Comparison of ENCODE assay signal across 25 cellular contexts in the genomic region with DNA sequence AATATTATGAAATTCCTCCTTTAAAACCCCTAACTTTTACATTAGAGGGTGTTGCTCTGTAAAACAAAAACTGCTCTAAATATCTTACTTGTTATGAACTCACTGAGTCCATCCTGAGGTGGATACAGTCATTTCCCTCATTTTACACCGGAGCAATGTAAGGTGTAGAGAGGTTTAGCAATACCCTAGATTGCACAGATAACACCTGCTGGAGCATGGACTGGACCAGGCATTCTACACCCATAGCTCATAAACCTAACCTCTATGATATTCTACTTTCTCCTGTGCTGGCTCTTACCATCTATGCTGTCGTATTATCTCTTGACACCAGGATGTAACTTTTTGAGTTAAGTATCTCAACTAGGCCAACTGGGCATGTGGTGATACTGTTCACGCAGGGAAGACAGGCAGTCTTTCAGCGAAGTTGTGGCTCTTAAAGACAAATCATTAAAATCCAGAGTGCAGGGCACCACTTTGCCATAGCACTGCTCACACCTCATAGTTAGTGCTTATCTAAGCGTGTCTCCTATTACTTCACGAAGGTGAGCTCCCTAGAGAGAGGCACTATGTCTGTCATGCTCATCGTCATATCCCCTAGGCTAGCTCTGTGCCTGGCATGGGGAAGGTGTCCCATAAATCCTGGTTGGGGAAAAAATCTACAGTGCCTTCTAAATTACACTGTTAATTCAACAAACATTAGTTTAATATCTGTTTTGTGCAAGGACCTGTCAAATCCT.
DNase-seq lines count a peak whose midpoint lies in the region; ATAC-seq, FAIRE-seq and TF ChIP-seq lines count a peak whose summit lies in the region.
"Had no signal": no experiment of that assay in that cellular context is flagged by ENCODE, and none has a peak within 500 bp of the region (broad histone marks: within the 10 kb centered on the region; RNA-seq: fewer than 3 reads in every experiment).

No MANE protein-coding gene starts in this region.

- CTCF ChIA-PET in HepG2 (lab: Yijun Ruan, JAX; ENCODE audit: low intra/inter-chr PET ratio, low total read pairs) (no interaction called here), GM12878 (lab: Yijun Ruan, JAX) (interaction anchor here (0.9 kb wide), 1 partner anchor 707 kb away, joined by 3 read pairs; no protein-coding TSS in a partner anchor)
- CTCF ChIA-PET in activated CD4-positive, alpha-beta memory T cell treated with anti-CD3 and anti-CD28 coated beads for 36 hours (lab: Charles Lee): no interaction called here

- POLR2A ChIA-PET in HepG2 (lab: Yijun Ruan, JAX) (no interaction called here), GM12878 (lab: Charles Lee) (interaction anchor here (1.0 kb wide), 1 partner anchor 13 kb away, joined by 5 read pairs; no protein-coding TSS in a partner anchor)
- POLR2A ChIA-PET in activated CD4-positive, alpha-beta memory T cell treated with anti-CD3 and anti-CD28 coated beads for 36 hours (lab: Charles Lee): no interaction called here

- TF ChIP-seq POLR2A in HepG2 (IDR thresholded peaks at IDR 0.05; ENCODE audit: insufficient read depth in 1 of 2, low read depth in 2 of 2, low read length in 2 of 2): no peak
- no peak for TF ChIP-seq POLR2A in right lobe of liver (IDR thresholded peaks at IDR 0.05)
- no peak for TF ChIP-seq POLR2A in GM12878 (IDR thresholded peaks at IDR 0.05; ENCODE audit: low read depth, low read length)
- no peak for TF ChIP-seq POLR2A in erythroblast (IDR thresholded peaks at IDR 0.05; ENCODE audit: low read length)

- in situ Hi-C loops in HepG2 (cut with HindIII; ENCODE audit: extremely low pct_ligation_motif_present, low pct_unique_long_range_greater_than_20kb): no loop called here
- in situ Hi-C loops in GM12878 (cut with MboI): no loop called here

- H3K4ac ChIP-seq in mesenchymal stem cell (ENCODE audit: low read depth in 1 of 2, low read length in 2 of 2): no peak overlapping the region

- peaks cover 2% of the 10 kb centered on the region for H3K79me1 ChIP-seq in mesenchymal stem cell (replicated peaks; ENCODE audit: low read length, poor library complexity, severe bottlenecking)

- no peak overlapping the region for H4K8ac ChIP-seq in mesenchymal stem cell (ENCODE audit: low read length)

- no peak overlapping the region for H4K91ac ChIP-seq in mesenchymal stem cell (ENCODE audit: low read length)

- no peak overlapping the region for H3K4me3 Mint-ChIP-seq in activated CD4-positive, alpha-beta memory T cell treated with anti-CD3 and anti-CD28 coated beads for 36 hours
- H3K4me3 Mint-ChIP-seq: B cell; CD4-positive, alpha-beta T cell; CD8-positive, alpha-beta T cell had no signal

- H3K9me3 ChIP-seq in HepG2 (ENCODE audit: low read length) (no peaks in the 10 kb centered on the region), right lobe of liver (no peaks in the 10 kb centered on the region), GM12878 (replicated peaks; ENCODE audit: control insufficient read depth, insufficient read depth, low read length) (no peaks in the 10 kb centered on the region; the same call in 2 of the 3 replicates), mesenchymal stem cell (ENCODE audit: control insufficient read depth, low read length) (no peaks in the 10 kb centered on the region)
- H3K9me3 ChIP-seq: A549; BLaER1 treated with 17β-estradiol and CSF1 and Interleukin-3, amounts not matched to agents 10 nM and 100 nM had no signal

- H3K27ac Mint-ChIP-seq in activated CD4-positive, alpha-beta memory T cell treated with anti-CD3 and anti-CD28 coated beads for 36 hours: no peak overlapping the region
- H3K27ac Mint-ChIP-seq: B cell; CD4-positive, alpha-beta T cell; CD8-positive, alpha-beta T cell had no signal

- H2AFZ ChIP-seq in HepG2 (ENCODE audit: low read length) (no peak overlapping the region), GM12878 (ENCODE audit: control insufficient read depth, low read depth, low read length) (no peak overlapping the region), mesenchymal stem cell (ENCODE audit: low read depth, low read length) (no peak overlapping the region)

- no peaks in the 10 kb centered on the region for H3K9me3 Mint-ChIP-seq in activated CD4-positive, alpha-beta memory T cell treated with anti-CD3 and anti-CD28 coated beads for 36 hours
- H3K9me3 Mint-ChIP-seq: CD4-positive, alpha-beta T cell; CD8-positive, alpha-beta T cell had no signal

- RAD21 ChIA-PET in GM12878 (lab: Charles Lee; ENCODE audit: unreplicated experiment): interaction anchor here (0.5 to 1.3 kb wide), 3 partner anchors 97 to 646 kb away, joined by 3 to 5 read pairs (median 3); no protein-coding TSS in a partner anchor

- 98% methylated on average over 7 of the region's 7 CpGs for WGBS in HepG2 (ENCODE audit: low lambda C conversion rate)
- whole genome bisulfite sequencing in right lobe of liver (ENCODE audit: insufficient coverage, low coverage, low lambda C conversion rate, missing lambda C conversion rate): 95% methylated on average over 7 of the region's 7 CpGs
- 78% methylated on average over 7 of the region's 7 CpGs for WGBS in GM12878 (ENCODE audit: insufficient coverage, insufficient replicate concordance, low lambda C conversion rate, missing lambda C conversion rate)
- 98% methylated on average over 5 of the region's 7 CpGs for WGBS in mesenchymal stem cell

- no peak for ATAC-seq in HepG2
- no peak for ATAC-seq in right lobe of liver
- ATAC-seq in GM12878: peak; percentile 50; the same call in 2 of the 3 replicates
- ATAC-seq in esophagus mucosa: no peak
- ATAC-seq: A549; CD8-positive, alpha-beta T cell had no signal

- TF ChIP-seq CTCF in HepG2 (CRISPR knock-in tag; IDR thresholded peaks at IDR 0.05): no peak
- no peak for TF ChIP-seq CTCF in right lobe of liver (IDR thresholded peaks at IDR 0.05)
- no peak for TF ChIP-seq CTCF in GM12878 (IDR thresholded peaks at IDR 0.05 in 2 of 3, conservative IDR thresholded peaks at IDR 0.05 in 1 of 3; ENCODE audit: control insufficient read depth in 2 of 3, extremely low read depth in 1 of 3, insufficient read depth in 1 of 3, low read depth in 3 of 3, low read length in 3 of 3)

- H3K4me1 Mint-ChIP-seq in activated CD4-positive, alpha-beta memory T cell treated with anti-CD3 and anti-CD28 coated beads for 36 hours (ENCODE audit: low read depth): no peaks in the 10 kb centered on the region
- H3K4me1 Mint-ChIP-seq: B cell had no signal

- H4K20me1 ChIP-seq in HepG2 (ENCODE audit: insufficient read depth, low read length) (no peaks in the 10 kb centered on the region), GM12878 (ENCODE audit: control insufficient read depth, insufficient read depth) (no peaks in the 10 kb centered on the region)
- H4K20me1 ChIP-seq: BLaER1 treated with 17β-estradiol and CSF1 and Interleukin-3, amounts not matched to agents 10 nM and 100 nM had no signal

- H3K79me2 ChIP-seq in HepG2 (ENCODE audit: insufficient read depth, low read length) (no peaks in the 10 kb centered on the region), GM12878 (ENCODE audit: control insufficient read depth, insufficient read depth, low read length) (no peaks in the 10 kb centered on the region)

- H2BK15ac ChIP-seq in mesenchymal stem cell (ENCODE audit: low read depth, poor library complexity, severe bottlenecking): no peak overlapping the region

- no peak overlapping the region for H3K14ac ChIP-seq in mesenchymal stem cell (ENCODE audit: low read length in 2 of 2)

- H3K4me1 ChIP-seq in HepG2 (ENCODE audit: insufficient read depth, low read length) (peaks cover 53% of the 10 kb centered on the region), right lobe of liver (no peaks in the 10 kb centered on the region), GM12878 (ENCODE audit: control insufficient read depth, insufficient read depth, low read length) (no peaks in the 10 kb centered on the region), mesenchymal stem cell (ENCODE audit: control insufficient read depth, insufficient read depth, low read depth, low read length) (peaks cover 8% of the 10 kb centered on the region)

- H3K27ac ChIP-seq in HepG2 (ENCODE audit: extremely low read length, insufficient read depth, low read length): no peak overlapping the region
- no peak overlapping the region for H3K27ac ChIP-seq in right lobe of liver
- no peak overlapping the region for H3K27ac ChIP-seq in GM12878 (ENCODE audit: control insufficient read depth, insufficient read depth)
- H3K27ac ChIP-seq in mesenchymal stem cell (ENCODE audit: low read length, poor library complexity, severe bottlenecking): peak overlapping the region; percentile 71
- H3K27ac ChIP-seq: 22Rv1; A549; BLaER1 treated with 17β-estradiol and CSF1 and Interleukin-3, amounts not matched to agents 10 nM and 100 nM; C4-2B had no signal

- TF ChIP-seq RAD21 in HepG2 (CRISPR knock-in tag; IDR thresholded peaks at IDR 0.05) (no peak), GM12878 (IDR thresholded peaks at IDR 0.05; ENCODE audit: insufficient read depth, low read depth, low read length) (no peak)

- intact Hi-C loops in HepG2 (cut with micrococcal nuclease; ENCODE audit: unreplicated experiment): no loop called here
- intact Hi-C loops in right lobe of liver (cut with DNase I): no loop called here
- intact Hi-C loops in GM12878 (cut with micrococcal nuclease; ENCODE audit: unreplicated experiment): no loop called here
- intact Hi-C loops in activated CD4-positive, alpha-beta memory T cell treated with anti-CD3 and anti-CD28 coated beads for 36 hours (cut with micrococcal nuclease): no loop called here

- TF ChIP-seq EP300 in HepG2 (IDR thresholded peaks at IDR 0.05; ENCODE audit: low read depth in 2 of 2, low read length in 2 of 2) (no peak), HepG2 (CRISPR knock-in tag; IDR thresholded peaks at IDR 0.05; ENCODE audit: borderline replicate concordance) (no peak), GM12878 (IDR thresholded peaks at IDR 0.05; ENCODE audit: borderline replicate concordance in 1 of 2, control insufficient read depth in 1 of 2, low read depth in 2 of 2, low read length in 2 of 2) (no peak)

- H3K23ac ChIP-seq in mesenchymal stem cell (ENCODE audit: low read length in 2 of 2): no peak overlapping the region

- SMC1A ChIA-PET in GM12878 (lab: Charles Lee; ENCODE audit: uncharacterized antibody, unreplicated experiment): interaction anchor here (0.6 to 1.4 kb wide), 4 partner anchors 13 to 440 kb away, joined by 3 read pairs; no protein-coding TSS in a partner anchor

- no peaks in the 10 kb centered on the region for H3K27me3 Mint-ChIP-seq in activated CD4-positive, alpha-beta memory T cell treated with anti-CD3 and anti-CD28 coated beads for 36 hours
- H3K27me3 Mint-ChIP-seq: B cell; CD4-positive, alpha-beta T cell had no signal

- DNase-seq in HepG2 (ENCODE audit: low spot score) (no peak), right lobe of liver (no peak), GM12878 (ENCODE audit: low read depth, low spot score) (no peak), erythroblast (lab: John Stamatoyannopoulos, UW) (peak; percentile 59 to 78), mesenchymal stem cell (no peak), NCI-H1436 treated with DMSO at 0.1 percent for 48 hours (lab: John Stamatoyannopoulos, UW) (no peak)
- no peak for DNase-seq in activated CD4-positive, alpha-beta memory T cell treated with anti-CD3 and anti-CD28 coated beads for 36 hours
- DNase-seq: AML-193; CD4-positive, alpha-beta T cell; CD8-positive, alpha-beta T cell; DMS 273 treated with DMSO at 0.1 percent for 48 hours; DMS153; DMS53; DMS79; DND-41; EL; GDM1 had no signal

- no peak overlapping the region for H3K9ac ChIP-seq in HepG2 (ENCODE audit: insufficient read depth, low read depth, low read length)
- no peak overlapping the region for H3K9ac ChIP-seq in GM12878 (ENCODE audit: control insufficient read depth, insufficient read depth, low read length)
- no peak overlapping the region for H3K9ac ChIP-seq in mesenchymal stem cell (ENCODE audit: low read length)
- H3K9ac ChIP-seq: BLaER1 treated with 17β-estradiol and CSF1 and Interleukin-3, amounts not matched to agents 10 nM and 100 nM had no signal

- H3K36me3 Mint-ChIP-seq in activated CD4-positive, alpha-beta memory T cell treated with anti-CD3 and anti-CD28 coated beads for 36 hours: peaks cover 52% of the 10 kb centered on the region

- FAIRE-seq in HepG2 (lab: Jason Lieb, UNC) (no peak), GM12878 (lab: Jason Lieb, UNC) (no peak)
- FAIRE-seq: A549, GM12891, GM19239 had no signal

- BruUV-seq in HepG2 (replicated peaks; lab: Mats Ljungman, UMichigan) (no TSS peak), GM12878 (replicated peaks; lab: Mats Ljungman, UMichigan) (no TSS peak)

- H3K4me2 ChIP-seq in HepG2 (ENCODE audit: low read depth, low read length): no peak overlapping the region
- no peak overlapping the region for H3K4me2 ChIP-seq in GM12878 (ENCODE audit: control insufficient read depth, insufficient read depth)
- H3K4me2 ChIP-seq in mesenchymal stem cell (ENCODE audit: low read length, poor library complexity, severe bottlenecking): no peak overlapping the region
- H3K4me2 ChIP-seq: A549; BLaER1 treated with 17β-estradiol and CSF1 and Interleukin-3, amounts not matched to agents 10 nM and 100 nM had no signal

- H2BK120ac ChIP-seq in mesenchymal stem cell (ENCODE audit: low read depth, low read length): no peak overlapping the region

- H3K4me3 ChIP-seq in HepG2 (replicated peaks in 1 of 3; ENCODE audit: insufficient read depth in 1 of 3, low read depth in 2 of 3, low read length in 3 of 3) (no peak overlapping the region), right lobe of liver (no peak overlapping the region), GM12878 (no peak overlapping the region), mesenchymal stem cell (ENCODE audit: insufficient read depth in 1 of 2, low read depth in 1 of 2, low read length in 2 of 2) (no peak overlapping the region)
- H3K4me3 ChIP-seq: A549; BLaER1 treated with 17β-estradiol and CSF1 and Interleukin-3, amounts not matched to agents 10 nM and 100 nM had no signal

- H3K36me3 ChIP-seq in HepG2 (replicated peaks in 1 of 2; ENCODE audit: control insufficient read depth in 1 of 2, insufficient read depth in 2 of 2, low read length in 2 of 2) (no peaks in the 10 kb centered on the region), right lobe of liver (peaks cover 0 to 2% (median 0%) of the 10 kb centered on the region in 4 donors), GM12878 (ENCODE audit: control insufficient read depth in 2 of 2, insufficient read depth in 2 of 2, low read length in 1 of 2) (peaks cover 5 to 41% of the 10 kb centered on the region in 2 experiments), mesenchymal stem cell (ENCODE audit: control insufficient read depth in 1 of 2, insufficient read depth in 2 of 2, low read depth in 1 of 2, low read length in 2 of 2) (peaks cover 2 to 4% of the 10 kb centered on the region in 2 experiments)

- H3K27me3 ChIP-seq in HepG2 (ENCODE audit: control insufficient read depth in 1 of 2, insufficient read depth in 2 of 2, low read length in 2 of 2): no peaks in the 10 kb centered on the region
- H3K27me3 ChIP-seq in right lobe of liver: no peaks in the 10 kb centered on the region
- H3K27me3 ChIP-seq in GM12878 (replicated peaks in 1 of 2; ENCODE audit: control insufficient read depth in 2 of 2, insufficient read depth in 2 of 2, low read length in 1 of 2): no peaks in the 10 kb centered on the region
- H3K27me3 ChIP-seq in mesenchymal stem cell (ENCODE audit: control insufficient read depth in 1 of 2, insufficient read depth in 1 of 2, low read length in 2 of 2): no peaks in the 10 kb centered on the region
- H3K27me3 ChIP-seq: BLaER1 treated with 17β-estradiol and CSF1 and Interleukin-3, amounts not matched to agents 10 nM and 100 nM had no signal

- peak overlapping the region; percentile 99 for H2AK5ac ChIP-seq in mesenchymal stem cell (ENCODE audit: low read length, severe bottlenecking)

- H2BK5ac ChIP-seq in mesenchymal stem cell (ENCODE audit: low read depth, low read length, poor library complexity, severe bottlenecking): peak overlapping the region; percentile 49

- no peak overlapping the region for H3K18ac ChIP-seq in mesenchymal stem cell (ENCODE audit: low read depth in 1 of 2, low read length in 2 of 2)

- H2BK12ac ChIP-seq in mesenchymal stem cell (ENCODE audit: low read length in 2 of 2): no peak overlapping the region

Comparison
In these comparisons a context has a peak if more than half of its experiments do, and no peak if none do; other contexts are left out.
1. DNase-seq: peak in erythroblast (2 of 2); none in HepG2 (single experiment), right lobe of liver (0 of 3), GM12878 (single experiment), mesenchymal stem cell (single experiment), activated CD4-positive, alpha-beta memory T cell treated with anti-CD3 and anti-CD28 coated beads for 36 hours (single experiment) and NCI-H1436 treated with DMSO at 0.1 percent for 48 hours (single experiment).